ENCODE assay signal across 1 cellular context in the genomic region with DNA sequence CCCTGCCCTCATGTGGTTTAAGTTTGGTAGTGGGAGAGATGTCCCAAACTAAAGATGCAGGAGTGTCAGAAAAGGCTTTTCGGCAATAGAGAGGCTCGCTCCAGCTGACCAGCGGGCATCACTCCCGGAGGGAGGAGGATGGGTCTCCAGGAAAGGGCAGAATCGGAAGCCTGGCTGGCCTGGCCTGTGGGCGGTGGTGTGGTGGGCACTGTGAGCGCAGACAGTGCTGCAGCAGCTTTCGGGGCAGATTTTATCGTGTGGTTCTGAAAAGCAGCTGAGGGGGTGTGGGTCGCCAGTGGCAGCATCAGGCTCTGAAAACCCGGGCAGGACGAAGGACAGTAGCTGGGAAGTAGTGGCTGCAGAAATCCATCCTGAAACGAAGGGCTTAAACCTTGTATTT.
TF ChIP-seq lines count a peak whose summit lies in the region.

No MANE protein-coding gene starts in this region.

TF ChIP-seq in IMR-90, 13 proteins besides CTCF, POLR2A, EP300 and RAD21:
- no peak for TF ChIP-seq ELK1 (IDR thresholded peaks at IDR 0.05; ENCODE audit: borderline replicate concordance, low read depth, low read length)
- TF ChIP-seq, protein P1, sequence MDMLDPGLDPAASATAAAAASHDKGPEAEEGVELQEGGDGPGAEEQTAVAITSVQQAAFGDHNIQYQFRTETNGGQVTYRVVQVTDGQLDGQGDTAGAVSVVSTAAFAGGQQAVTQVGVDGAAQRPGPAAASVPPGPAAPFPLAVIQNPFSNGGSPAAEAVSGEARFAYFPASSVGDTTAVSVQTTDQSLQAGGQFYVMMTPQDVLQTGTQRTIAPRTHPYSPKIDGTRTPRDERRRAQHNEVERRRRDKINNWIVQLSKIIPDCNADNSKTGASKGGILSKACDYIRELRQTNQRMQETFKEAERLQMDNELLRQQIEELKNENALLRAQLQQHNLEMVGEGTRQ (IDR thresholded peaks at IDR 0.05; ENCODE audit: low read depth, low read length), result no peak
- TF ChIP-seq SMC3 (IDR thresholded peaks at IDR 0.05; ENCODE audit: low read depth, low read length), result no peak
- no peak for TF ChIP-seq CHD1 (IDR thresholded peaks at IDR 0.05; ENCODE audit: low read depth, low read length)
- no peak for TF ChIP-seq MXI1 (IDR thresholded peaks at IDR 0.05; ENCODE audit: borderline replicate concordance, low read depth, low read length)
- TF ChIP-seq BHLHE40 (IDR thresholded peaks at IDR 0.05; ENCODE audit: low read depth, low read length), result no peak
- TF ChIP-seq MAFK (IDR thresholded peaks at IDR 0.05; ENCODE audit: low read depth, low read length), result no peak
- TF ChIP-seq FOS (IDR thresholded peaks at IDR 0.05; ENCODE audit: low read depth, low read length), result no peak
- TF ChIP-seq NFE2L2 (IDR thresholded peaks at IDR 0.05; ENCODE audit: low read depth, low read length), result no peak
